Comparison of ENCODE assay signal across 8 cellular contexts in genomic region chr5:51517854-51518253, GRCh38.
"Had no signal": no experiment of that assay in that cellular context is flagged by ENCODE, and none has a peak within 500 bp of the region (broad histone marks: within the 10 kb centered on the region; RNA-seq: fewer than 3 reads in every experiment).

No MANE protein-coding gene starts in this region.

- DNase-seq: GM23248, GOT3, H7, HFFc6 had no signal

- H3K36me3 ChIP-seq: HAP-1 had no signal

- H3K4me3 ChIP-seq: GM23248, HAP-1 had no signal

- H3K9me3 ChIP-seq: HAP-1 had no signal

- H3K9ac ChIP-seq: GM23248 had no signal

- H3K4me1 ChIP-seq: HAP-1 had no signal

- ATAC-seq: HCT116, HepG2 had no signal

- H3K27ac ChIP-seq: GM23248, HL-60 had no signal

- H2AFZ ChIP-seq: GM23248 had no signal
